ENCODE assay signal across 8 cellular contexts in the genomic region with DNA sequence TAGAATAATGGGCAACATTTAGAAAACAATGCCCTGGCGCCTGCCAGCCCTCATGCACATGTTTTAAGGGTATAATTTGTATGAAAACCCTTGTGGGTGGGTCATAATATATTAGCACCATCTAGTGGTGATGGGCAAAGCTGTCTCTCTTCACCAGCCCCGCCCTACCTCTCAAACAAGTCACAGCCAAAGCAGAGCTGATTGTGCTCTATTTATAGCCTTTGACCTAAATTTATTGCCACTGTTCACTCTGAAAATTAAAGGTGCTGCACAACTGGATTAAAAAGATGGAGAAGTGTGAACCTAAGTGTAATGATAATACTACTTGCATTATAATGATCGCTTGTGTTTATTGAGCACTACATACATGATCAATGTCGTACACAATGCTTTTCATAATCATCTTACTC.
DNase-seq lines count a peak whose midpoint lies in the region; ATAC-seq and TF ChIP-seq lines count a peak whose summit lies in the region.

No MANE protein-coding gene starts in this region.

- intact Hi-C loops in left ventricle myocardium superior (cut with micrococcal nuclease): loop anchor here (1.0 to 10.0 kb wide), 5 partner anchors 59 to 319 kb away; a partner anchor contains a TSS
- intact Hi-C loops in sciatic nerve (cut with DNase I): loop anchor here (5.0 kb wide), 1 partner anchor 276 kb away; no protein-coding TSS in a partner anchor

- peak; percentile 87 for TF ChIP-seq CTCF in 22Rv1 (IDR thresholded peaks at IDR 0.05)

- no peak for TF ChIP-seq POLR2A in GM18505 (IDR thresholded peaks at IDR 0.05; ENCODE audit: borderline replicate concordance, extremely low read depth, insufficient read depth, insufficient read length)

- ATAC-seq in GM18505 (IDR thresholded peaks at IDR 0.05; ENCODE audit: unreplicated experiment): peak; percentile 92
- ATAC-seq in HG02885 (IDR thresholded peaks at IDR 0.05; ENCODE audit: poor library complexity, unreplicated experiment): peak; percentile 96
- peak; percentile 88 for ATAC-seq in left ventricle myocardium superior
- peak; percentile 93 for ATAC-seq in sciatic nerve

- no peak overlapping the region for H3K27ac ChIP-seq in 22Rv1

- peak; percentile 76 for DNase-seq in NCI-H146 (lab: John Stamatoyannopoulos, UW)
- DNase-seq in SW480 (ENCODE audit: low spot score): peak; percentile 87
- peak in 49 of 56 donors; percentile 3 to 87 (median 35) for DNase-seq in amygdala (lab: John Stamatoyannopoulos, UW)
- peak; percentile 63 for DNase-seq in left ventricle myocardium superior
- DNase-seq in sciatic nerve (ENCODE audit: low spot score): peak; percentile 59

Comparison
In these comparisons a context has a peak if more than half of its experiments do, and no peak if none do; other contexts are left out.
1. DNase-seq: peak in every context shown above with its lines; median percentile 87 in SW480; 76 in NCI-H146; 63 in left ventricle myocardium superior; 59 in sciatic nerve; 35 in amygdala.